In genomic region chr22:27983361-27983791, GRCh38 we compare ENCODE assay signal across 22 cellular contexts.
"Had no signal": no experiment of that assay in that cellular context is flagged by ENCODE, and none has a peak within 500 bp of the region (broad histone marks: within the 10 kb centered on the region; RNA-seq: fewer than 3 reads in every experiment).

No MANE protein-coding gene starts in this region.

- H3K4me3 Mint-ChIP-seq: activated CD4-positive, alpha-beta T cell treated with anti-CD3 and anti-CD28 coated beads, Interleukin-2, amount 10 ng/mL, durations not matched to agents 7 days and 5 days; activated T-cell treated with anti-CD3 and anti-CD28 coated beads, Interleukin-2, amount 50 U/mL, for 72 hours; natural killer cell; stimulated activated effector memory CD8-positive, alpha-beta T cell treated with anti-CD3 and anti-CD28 coated beads, Interleukin-12 subunit alpha, Interleukin-12 subunit beta, amount 100 ng/mL, for 72 hours had no signal

- H3K36me3 ChIP-seq: neutrophil, uterus had no signal

- H3K27ac ChIP-seq: adrenal gland, esophagus squamous epithelium, lower lobe of right lung, neutrophil, skin epidermis, thyroid gland, uterus had no signal

- ATAC-seq: activated naive CD4-positive, alpha-beta T cell treated with anti-CD3 and anti-CD28 coated beads, Interleukin-2, amount 50 U/mL, for 72 hours; activated T-cell treated with anti-CD3 and anti-CD28 coated beads, Interleukin-2, amount 50 U/mL, for 72 hours; lower lobe of right lung; natural killer cell; stimulated activated effector memory CD8-positive, alpha-beta T cell treated with anti-CD3 and anti-CD28 coated beads, Interleukin-12 subunit alpha, Interleukin-12 subunit beta, amount 100 ng/mL, for 72 hours had no signal

- H3K4me3 ChIP-seq: adrenal gland, esophagus squamous epithelium, lower lobe of right lung, skin epidermis, thyroid gland, uterus had no signal

- DNase-seq: activated CD4-positive, alpha-beta T cell treated with anti-CD3 and anti-CD28 coated beads, Interleukin-2, amount 10 ng/mL, durations not matched to agents 7 days and 5 days; activated CD4-positive, CD25-positive, alpha-beta regulatory T cell; activated gamma-delta T cell treated with Interleukin-2 at 50 U/mL for 16 hours; activated T-cell treated with anti-CD3 and anti-CD28 coated beads, Interleukin-2, amount 50 U/mL, for 72 hours; adrenal gland; cerebellar nuclear complex; dermis blood vessel endothelial cell; effector memory CD4-positive, alpha-beta T cell; esophagus squamous epithelium; lower lobe of right lung; natural killer cell; retina; stimulated activated CD4-positive, alpha-beta T cell treated with anti-CD3 and anti-CD28 coated beads, Interleukin-15, amount 100 ng/mL, for 24 hours; stimulated activated CD4-positive, alpha-beta T cell treated with anti-CD3 and anti-CD28 coated beads, Interleukin-4, amount 100 ng/mL, for 1 hour; T-helper 1 cell; T-helper 9 cell; thyroid gland had no signal

- H3K9me3 ChIP-seq: adrenal gland, esophagus squamous epithelium, lower lobe of right lung, neutrophil, thyroid gland, uterus had no signal

- H3K4me1 Mint-ChIP-seq: stimulated activated effector memory CD8-positive, alpha-beta T cell treated with anti-CD3 and anti-CD28 coated beads, Interleukin-12 subunit alpha, Interleukin-12 subunit beta, amount 100 ng/mL, for 72 hours had no signal

- H3K4me1 ChIP-seq: adrenal gland, esophagus squamous epithelium, lower lobe of right lung, thyroid gland, uterus had no signal

- H3K27ac Mint-ChIP-seq: activated CD4-positive, alpha-beta T cell treated with anti-CD3 and anti-CD28 coated beads, Interleukin-2, amount 10 ng/mL, durations not matched to agents 7 days and 5 days; activated T-cell treated with anti-CD3 and anti-CD28 coated beads, Interleukin-2, amount 50 U/mL, for 72 hours; stimulated activated effector memory CD8-positive, alpha-beta T cell treated with anti-CD3 and anti-CD28 coated beads, Interleukin-12 subunit alpha, Interleukin-12 subunit beta, amount 100 ng/mL, for 72 hours had no signal

- H3K27me3 Mint-ChIP-seq: activated CD4-positive, alpha-beta T cell treated with anti-CD3 and anti-CD28 coated beads, Interleukin-2, amount 10 ng/mL, durations not matched to agents 7 days and 5 days had no signal

- H3K27me3 ChIP-seq: adrenal gland, esophagus squamous epithelium, neutrophil, thyroid gland, uterus had no signal

- H3K36me3 Mint-ChIP-seq: activated naive CD4-positive, alpha-beta T cell treated with anti-CD3 and anti-CD28 coated beads, Interleukin-2, amount 50 U/mL, for 72 hours; natural killer cell; stimulated activated effector memory CD8-positive, alpha-beta T cell treated with anti-CD3 and anti-CD28 coated beads, Interleukin-12 subunit alpha, Interleukin-12 subunit beta, amount 100 ng/mL, for 72 hours had no signal

- H3K9me3 Mint-ChIP-seq: activated CD4-positive, alpha-beta T cell treated with anti-CD3 and anti-CD28 coated beads, Interleukin-2, amount 10 ng/mL, durations not matched to agents 7 days and 5 days; activated naive CD4-positive, alpha-beta T cell treated with anti-CD3 and anti-CD28 coated beads, Interleukin-2, amount 50 U/mL, for 72 hours; activated T-cell treated with anti-CD3 and anti-CD28 coated beads, Interleukin-2, amount 50 U/mL, for 72 hours; natural killer cell; stimulated activated effector memory CD8-positive, alpha-beta T cell treated with anti-CD3 and anti-CD28 coated beads, Interleukin-12 subunit alpha, Interleukin-12 subunit beta, amount 100 ng/mL, for 72 hours had no signal
